In the genomic region with DNA sequence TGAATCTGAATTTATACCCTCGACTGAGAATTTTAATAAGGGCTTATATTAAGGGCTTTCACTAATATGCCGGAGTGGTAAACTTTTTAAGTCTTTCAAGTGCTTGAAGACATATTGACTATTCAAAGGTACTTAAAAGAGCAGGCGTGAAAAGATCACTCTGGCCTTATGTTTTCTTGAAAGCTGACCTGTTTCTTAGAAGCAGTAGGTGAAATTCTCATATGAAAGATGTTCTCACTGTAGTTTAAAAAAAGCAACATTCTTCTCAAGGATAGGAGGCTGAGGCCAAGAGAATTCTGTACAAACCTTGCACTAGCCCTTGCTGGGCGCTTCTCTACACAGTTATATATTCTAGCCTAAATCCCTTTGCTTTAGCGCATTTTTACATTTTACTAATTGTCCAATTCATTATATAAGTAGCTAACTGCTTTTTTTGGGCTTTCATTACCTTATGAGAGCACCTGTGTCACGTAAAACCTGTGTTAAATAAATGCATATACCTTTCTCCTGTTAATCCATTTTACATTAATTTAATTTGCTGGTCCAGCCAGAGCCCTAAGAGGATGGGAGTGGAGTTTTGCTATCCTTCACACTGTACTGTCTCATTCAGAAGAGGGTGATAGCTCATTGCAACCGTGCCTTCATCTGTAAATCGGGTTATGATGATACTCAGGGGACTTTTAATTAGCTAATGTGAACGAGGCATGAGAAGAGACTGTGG, we compare ENCODE assay signal across 8 cellular contexts. TPM values are rescaled to one million over a fixed set of nuclear protein-coding genes. Genes with fewer than 3 reads are reported as not detected.
DNase-seq lines count a peak whose midpoint lies in the region; ATAC-seq and TF ChIP-seq lines count a peak whose summit lies in the region.

No MANE protein-coding gene starts in this region.

- H4K20me1 ChIP-seq in OCI-LY1 (ENCODE audit: insufficient read depth, low read length), result no peaks in the 10 kb centered on the region

- no peak for TF ChIP-seq EP300 in ovary (IDR thresholded peaks at IDR 0.05)

- no peak for ATAC-seq in CD8-positive, alpha-beta T cell
- ATAC-seq in GM21529 (IDR thresholded peaks at IDR 0.05; ENCODE audit: unreplicated experiment) (no peak), GM19397 (IDR thresholded peaks at IDR 0.05; ENCODE audit: unreplicated experiment) (no peak)

- peak overlapping the region; percentile 83 for H3K4me2 ChIP-seq in OCI-LY1 (ENCODE audit: low read length)

- H3K9me3 Mint-ChIP-seq in CD8-positive, alpha-beta T cell, result no peaks in the 10 kb centered on the region

- WGBS in ovary, 3 donors, result 50 to 54% (median 51%) methylated on average over 9 of the region's 9 CpGs

- H3K9ac ChIP-seq in OCI-LY1 (ENCODE audit: low read length) (peak overlapping the region; percentile 78), endocrine pancreas (ENCODE audit: control insufficient read depth, insufficient read depth, low read length) (no peak overlapping the region)

- H3K27me3 Mint-ChIP-seq in CD8-positive, alpha-beta T cell (ENCODE audit: low read depth), result no peaks in the 10 kb centered on the region

- POLR2A ChIA-PET in CD8-positive, alpha-beta T cell (lab: Charles Lee), result interaction anchor here (0.5 to 15.9 kb wide), 25 partner anchors 8 to 1865 kb away, joined by 3 to 506 read pairs (median 16); partner anchors contain the start of gene HFE

- TF ChIP-seq CTCF in CD8-positive, alpha-beta T cell (IDR thresholded peaks at IDR 0.05), result no peak
- TF ChIP-seq CTCF in OCI-LY1 (IDR thresholded peaks at IDR 0.05; ENCODE audit: low read length) (no peak), ovary (IDR thresholded peaks at IDR 0.05) (no peak)

- H3K27ac ChIP-seq in CD8-positive, alpha-beta T cell (ENCODE audit: low read depth, low read length), result peak overlapping the region; percentile 93
- H3K27ac ChIP-seq in OCI-LY1 (ENCODE audit: low read depth, low read length, poor library complexity, severe bottlenecking), result peak overlapping the region; percentile 100
- peak overlapping the region; percentile 66 to 88 for H3K27ac ChIP-seq in ovary

- CTCF ChIA-PET in CD8-positive, alpha-beta T cell (lab: Charles Lee), result interaction anchor here (1.8 to 3.7 kb wide), 3 partner anchors 17 to 128 kb away, joined by 5 to 51 read pairs (median 18); a partner anchor contains a TSS

- H3K27ac Mint-ChIP-seq in CD8-positive, alpha-beta T cell, result peak overlapping the region; percentile 98

- H3K4me3 Mint-ChIP-seq in CD8-positive, alpha-beta T cell, result peak overlapping the region; percentile 86

- no peak for TF ChIP-seq POLR2A in ovary (IDR thresholded peaks at IDR 0.05)

- H3K9me3 ChIP-seq in CD8-positive, alpha-beta T cell (ENCODE audit: low read length), result no peaks in the 10 kb centered on the region
- no peaks in the 10 kb centered on the region for H3K9me3 ChIP-seq in OCI-LY1 (ENCODE audit: low read length)
- H3K9me3 ChIP-seq in endocrine pancreas (ENCODE audit: control insufficient read depth, low read length), result no peaks in the 10 kb centered on the region
- no peaks in the 10 kb centered on the region for H3K9me3 ChIP-seq in ovary

- H3K4me1 ChIP-seq in CD8-positive, alpha-beta T cell (ENCODE audit: insufficient read depth, low read length), result peaks cover 29% of the 10 kb centered on the region
- H3K4me1 ChIP-seq in OCI-LY1 (ENCODE audit: insufficient read depth, low read length, severe bottlenecking) (peaks cover 64% of the 10 kb centered on the region), endocrine pancreas (ENCODE audit: control insufficient read depth, insufficient read depth, low read length) (peaks cover 5% of the 10 kb centered on the region), ovary (ENCODE audit: insufficient read depth) (peaks cover 3% of the 10 kb centered on the region)

- intact Hi-C loops in CD8-positive, alpha-beta T cell (cut with DNase I, micrococcal nuclease), result loop anchor here (1.0 to 10.0 kb wide), 13 partner anchors 16 to 1865 kb away; partner anchors contain the start of genes ABT1 (in 1 of the 2) and ZNF184 (in 1 of the 2)
- intact Hi-C loops in ovary (cut with DNase I), result loop anchor here in 3 of 4 donors (10.0 kb wide), 3 partner anchors 167 to 1787 kb away; a partner anchor contains a TSS

- no peaks in the 10 kb centered on the region for H3K36me3 Mint-ChIP-seq in CD8-positive, alpha-beta T cell

- H2AFZ ChIP-seq in OCI-LY1 (ENCODE audit: low read length), result no peak overlapping the region

- no peaks in the 10 kb centered on the region for H3K36me3 ChIP-seq in CD8-positive, alpha-beta T cell (ENCODE audit: insufficient read depth, low read length)
- H3K36me3 ChIP-seq in OCI-LY1 (ENCODE audit: insufficient read depth, low read length), result no peaks in the 10 kb centered on the region
- H3K36me3 ChIP-seq in endocrine pancreas (ENCODE audit: control insufficient read depth, insufficient read depth, low read length), result no peaks in the 10 kb centered on the region
- no peaks in the 10 kb centered on the region for H3K36me3 ChIP-seq in ovary

- DNase-seq in CD8-positive, alpha-beta T cell, result no peak
- DNase-seq in ovary (no peak), DMS 273 treated with DMSO at 0.1 percent for 48 hours (lab: John Stamatoyannopoulos, UW) (no peak), NCI-H146 treated with DMSO at 0.1 percent for 48 hours (lab: John Stamatoyannopoulos, UW; ENCODE audit: unreplicated experiment) (no peak)

- no peaks in the 10 kb centered on the region for H3K27me3 ChIP-seq in CD8-positive, alpha-beta T cell (ENCODE audit: insufficient read depth, low read length)
- no peaks in the 10 kb centered on the region for H3K27me3 ChIP-seq in OCI-LY1 (ENCODE audit: insufficient read depth, low read length)
- H3K27me3 ChIP-seq in endocrine pancreas (ENCODE audit: control insufficient read depth, insufficient read depth, low read length), result no peaks in the 10 kb centered on the region
- no peaks in the 10 kb centered on the region for H3K27me3 ChIP-seq in ovary

- H3F3A ChIP-seq in OCI-LY1 (ENCODE audit: insufficient read depth, low read length), result peaks cover 40% of the 10 kb centered on the region

- H3K79me2 ChIP-seq in OCI-LY1 (ENCODE audit: insufficient read depth, low read length), result no peaks in the 10 kb centered on the region

- no peaks in the 10 kb centered on the region for H3K9me2 ChIP-seq in OCI-LY1 (ENCODE audit: low read depth, low read length)

- peaks cover 51% of the 10 kb centered on the region for H3K4me1 Mint-ChIP-seq in CD8-positive, alpha-beta T cell (ENCODE audit: low read depth)

- H3K4me3 ChIP-seq in CD8-positive, alpha-beta T cell (ENCODE audit: low read depth, low read length), result peak overlapping the region; percentile 50
- H3K4me3 ChIP-seq in OCI-LY1 (ENCODE audit: low read depth, low read length, poor library complexity, severe bottlenecking), result peak overlapping the region; percentile 69
- H3K4me3 ChIP-seq in endocrine pancreas (ENCODE audit: control insufficient read depth, insufficient read depth, low read length), result peak overlapping the region; percentile 98
- H3K4me3 ChIP-seq in ovary, result peak overlapping the region; percentile 77

RNA-seq across cellular contexts. Expression of gene HFE, which starts 59.6 kb away (rescaled TPM):
- under 1 TPM; 0.30 to 0.44 TPM for total RNA-seq in CD8-positive, alpha-beta T cell
- total RNA-seq in ovary, result 1 to 10 TPM; 3.6 to 9.0 (median 7.4) TPM
- 10 to 100 TPM in 1 of 2 donors, 1 to 10 TPM in 1; 5.8 to 25.8 TPM for polyA plus RNA-seq in ovary
